8 cellular contexts compared by ENCODE assay signal in the genomic region with DNA sequence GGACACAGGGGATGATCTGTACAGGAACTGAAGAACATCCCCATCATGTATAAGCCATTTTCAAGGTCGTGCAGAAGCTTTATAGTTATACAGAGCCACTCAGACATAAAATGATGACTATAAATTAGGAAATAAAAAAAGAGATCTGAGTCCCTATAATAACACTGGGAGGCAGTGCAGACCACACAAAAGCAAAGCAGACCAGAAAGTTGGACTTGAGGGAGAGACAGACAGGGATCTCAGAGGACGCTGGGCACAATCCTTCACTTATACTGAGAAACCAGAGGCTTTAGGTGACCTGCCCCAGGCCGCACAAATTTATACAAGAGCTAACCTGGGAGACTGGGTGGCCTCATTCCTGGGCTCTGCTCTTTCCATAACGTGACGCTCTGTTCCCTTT.
A peak's percentile ranks its signal among the peaks of the same experiment; 100 is the strongest.
DNase-seq lines count a peak whose midpoint lies in the region; ATAC-seq, FAIRE-seq and TF ChIP-seq lines count a peak whose summit lies in the region.

No MANE protein-coding gene starts in this region.

- no peak overlapping the region for H3K4me3 ChIP-seq in heart left ventricle
- H3K4me3 ChIP-seq in right atrium auricular region, result no peak overlapping the region
- no peak overlapping the region for H3K4me3 ChIP-seq in RWPE2 (ENCODE audit: severe bottlenecking)

- ATAC-seq in heart left ventricle (peak in 3 of 4 donors; percentile 55 to 74 (median 68)), RWPE2 (ENCODE audit: low read depth) (peak; percentile 18; the same call in 1 of the 3 replicates)

- H3K4me1 ChIP-seq in heart left ventricle, result no peaks in the 10 kb centered on the region
- no peaks in the 10 kb centered on the region for H3K4me1 ChIP-seq in right atrium auricular region
- no peaks in the 10 kb centered on the region for H3K4me1 ChIP-seq in RWPE2 (ENCODE audit: insufficient read depth, poor library complexity, severe bottlenecking)

- no peak overlapping the region for H3K4me3 Mint-ChIP-seq in activated T-helper 2 cell treated with anti-CD3 and anti-CD28 coated beads, Interferon-gamma antibody, Interleukin-2, Interleukin-4, amounts not matched to agents 10 μg/mL and 5 μg/mL and 100 μg/mL, durations not matched to agents 14 hours and 24 hours and 36 hours (ENCODE audit: low read depth)

- peaks cover 44% of the 10 kb centered on the region for H3K36me3 Mint-ChIP-seq in activated T-helper 2 cell treated with anti-CD3 and anti-CD28 coated beads, Interferon-gamma antibody, Interleukin-2, Interleukin-4, amounts not matched to agents 10 μg/mL and 5 μg/mL and 100 μg/mL, durations not matched to agents 14 hours and 24 hours and 36 hours (ENCODE audit: low read depth)

- no peaks in the 10 kb centered on the region for H3K27me3 Mint-ChIP-seq in activated T-helper 2 cell treated with anti-CD3 and anti-CD28 coated beads, Interferon-gamma antibody, Interleukin-2, Interleukin-4, amounts not matched to agents 10 μg/mL and 5 μg/mL and 100 μg/mL, durations not matched to agents 14 hours and 24 hours and 36 hours (ENCODE audit: low read depth)

- 43 to 48% (median 47%) methylated on average over 5 of the region's 5 CpGs for WGBS in heart left ventricle, 4 donors

- DNase-seq in heart left ventricle, result no peak
- DNase-seq in right atrium auricular region (ENCODE audit: low spot score), result no peak
- no peak for DNase-seq in RWPE2 (ENCODE audit: low spot score)
- DNase-seq in fibroblast of peridontal ligament (ENCODE audit: extremely low read depth), result peak; percentile 74
- DNase-seq in renal cortical epithelial cell (ENCODE audit: low read depth), result peak; percentile 65
- no peak for DNase-seq in H54 (ENCODE audit: insufficient read length, low spot score)
- DNase-seq in activated T-helper 2 cell treated with anti-CD3 and anti-CD28 coated beads, Interferon-gamma antibody, Interleukin-2, Interleukin-4, amounts not matched to agents 10 μg/mL and 5 μg/mL and 100 μg/mL, durations not matched to agents 14 hours and 24 hours and 36 hours (ENCODE audit: low spot score), result no peak
- no peak for DNase-seq in GOT3 (lab: John Stamatoyannopoulos, UW)

- H3K27ac Mint-ChIP-seq in activated T-helper 2 cell treated with anti-CD3 and anti-CD28 coated beads, Interferon-gamma antibody, Interleukin-2, Interleukin-4, amounts not matched to agents 10 μg/mL and 5 μg/mL and 100 μg/mL, durations not matched to agents 14 hours and 24 hours and 36 hours, result no peak overlapping the region

- no peaks in the 10 kb centered on the region for H3K9me3 Mint-ChIP-seq in activated T-helper 2 cell treated with anti-CD3 and anti-CD28 coated beads, Interferon-gamma antibody, Interleukin-2, Interleukin-4, amounts not matched to agents 10 μg/mL and 5 μg/mL and 100 μg/mL, durations not matched to agents 14 hours and 24 hours and 36 hours

- no peak for FAIRE-seq in H54 (lab: Jason Lieb, UNC)

- no peak for TF ChIP-seq POLR2A in heart left ventricle (IDR thresholded peaks at IDR 0.05)
- TF ChIP-seq POLR2A in H54 (IDR thresholded peaks at IDR 0.05; ENCODE audit: low read depth, low read length), result no peak

- H3K9me3 ChIP-seq in heart left ventricle (no peaks in the 10 kb centered on the region), right atrium auricular region (no peaks in the 10 kb centered on the region), RWPE2 (ENCODE audit: severe bottlenecking) (no peaks in the 10 kb centered on the region)

- H3K27ac ChIP-seq in heart left ventricle (no peak overlapping the region), right atrium auricular region (no peak overlapping the region), RWPE2 (ENCODE audit: poor library complexity, severe bottlenecking) (no peak overlapping the region)

- peak in 10 of 12 donors; percentile 11 to 56 (median 37) for TF ChIP-seq CTCF in heart left ventricle (IDR thresholded peaks at IDR 0.05)
- peak in 1 of 2 donors; percentile 52 for TF ChIP-seq CTCF in right atrium auricular region (IDR thresholded peaks at IDR 0.05)
- peak; percentile 24 for TF ChIP-seq CTCF in RWPE2 (IDR thresholded peaks at IDR 0.05; ENCODE audit: poor library complexity, severe bottlenecking)

- H3K36me3 ChIP-seq in heart left ventricle (no peaks in the 10 kb centered on the region), right atrium auricular region (no peaks in the 10 kb centered on the region), RWPE2 (ENCODE audit: low read depth) (no peaks in the 10 kb centered on the region)

- peaks cover 10% of the 10 kb centered on the region for H3K4me1 Mint-ChIP-seq in activated T-helper 2 cell treated with anti-CD3 and anti-CD28 coated beads, Interferon-gamma antibody, Interleukin-2, Interleukin-4, amounts not matched to agents 10 μg/mL and 5 μg/mL and 100 μg/mL, durations not matched to agents 14 hours and 24 hours and 36 hours (ENCODE audit: low read depth)

- H3K27me3 ChIP-seq in heart left ventricle (peaks cover 0 to 9% (median 0%) of the 10 kb centered on the region in 9 donors), right atrium auricular region (no peaks in the 10 kb centered on the region), RWPE2 (ENCODE audit: insufficient read depth, poor library complexity, severe bottlenecking) (no peaks in the 10 kb centered on the region)

- intact Hi-C loops in heart left ventricle (cut with DNase I), result loop anchor here in 8 of 10 donors (2.0 to 10.0 kb wide), 5 partner anchors 452 to 513 kb away; no protein-coding TSS in a partner anchor
- intact Hi-C loops in activated T-helper 2 cell treated with anti-CD3 and anti-CD28 coated beads, Interferon-gamma antibody, Interleukin-2, Interleukin-4, amounts not matched to agents 10 μg/mL and 5 μg/mL and 100 μg/mL, durations not matched to agents 14 hours and 24 hours and 36 hours (cut with micrococcal nuclease), result no loop called here

Comparison
In these comparisons a context has a peak if more than half of its experiments do, and no peak if none do; other contexts are left out.
1. DNase-seq: peak in fibroblast of peridontal ligament (single experiment) and renal cortical epithelial cell (single experiment); none in heart left ventricle (0 of 5), right atrium auricular region (single experiment), RWPE2 (single experiment), H54 (single experiment), activated T-helper 2 cell treated with anti-CD3 and anti-CD28 coated beads, Interferon-gamma antibody, Interleukin-2, Interleukin-4, amounts not matched to agents 10 μg/mL and 5 μg/mL and 100 μg/mL, durations not matched to agents 14 hours and 24 hours and 36 hours (single experiment) and GOT3 (single experiment).